In the genomic region with DNA sequence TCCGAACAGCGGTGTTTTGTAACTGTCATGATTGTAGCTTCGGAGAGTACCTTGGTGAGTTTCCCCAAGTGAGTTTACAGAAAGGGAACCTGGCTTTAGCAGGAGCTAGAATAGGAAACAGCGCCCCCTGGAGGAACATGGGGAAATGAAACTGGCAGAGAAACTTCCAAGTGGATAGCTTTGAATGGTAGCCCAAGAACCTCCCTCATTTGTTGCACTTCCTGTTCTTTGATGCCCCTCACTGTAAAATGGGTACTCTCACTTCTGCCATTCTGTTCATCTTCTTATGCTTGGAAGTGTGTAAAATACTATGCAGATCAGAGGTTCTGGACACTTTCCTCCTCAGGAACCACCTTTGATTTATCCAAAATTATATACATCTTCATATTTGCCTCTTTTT, we compare ENCODE assay signal across 8 cellular contexts. TPM values are rescaled to one million over a fixed set of nuclear protein-coding genes. Genes with fewer than 3 reads are reported as not detected.
A peak's percentile ranks its signal among the peaks of the same experiment; 100 is the strongest.
DNase-seq lines count a peak whose midpoint lies in the region; ATAC-seq lines count a peak whose summit lies in the region.

No MANE protein-coding gene starts in this region.

- peaks cover 5% of the 10 kb centered on the region for H3K27me3 Mint-ChIP-seq in activated CD4-positive, alpha-beta memory T cell treated with anti-CD3 and anti-CD28 coated beads for 36 hours

- no peak overlapping the region for H3K4me3 ChIP-seq in effector memory CD4-positive, alpha-beta T cell (ENCODE audit: insufficient read depth, low read depth, low read length, poor library complexity, severe bottlenecking)

- peak; percentile 80 for ATAC-seq in HG03432 (IDR thresholded peaks at IDR 0.05; ENCODE audit: unreplicated experiment)

- no peaks in the 10 kb centered on the region for H3K27me3 ChIP-seq in effector memory CD4-positive, alpha-beta T cell (replicated peaks; ENCODE audit: control insufficient read depth, insufficient read depth, low read length, poor library complexity, severe bottlenecking)

- CTCF ChIA-PET in activated CD4-positive, alpha-beta memory T cell treated with anti-CD3 and anti-CD28 coated beads for 36 hours (lab: Charles Lee), result interaction anchor here (0.6 to 4.7 kb wide), 31 partner anchors 8 to 821 kb away, joined by 3 to 137 read pairs (median 4); a partner anchor contains a TSS

- peak; percentile 27 for DNase-seq in NK-92 treated with Interleukin-12 subunit alpha and Interleukin-12 subunit beta, amount 100 ng/mL, for 24 hours (lab: John Stamatoyannopoulos, UW)
- DNase-seq in NK-92 (lab: John Stamatoyannopoulos, UW; ENCODE audit: unreplicated experiment) (no peak), NCI-H774 (lab: John Stamatoyannopoulos, UW) (peak; percentile 60), middle frontal gyrus (ENCODE audit: extremely low spot score, low spot score) (peak; percentile 67)
- peak; percentile 79 for DNase-seq in activated CD4-positive, alpha-beta memory T cell treated with anti-CD3 and anti-CD28 coated beads for 36 hours
- peak; percentile 22 to 56 (median 40) for DNase-seq in effector memory CD4-positive, alpha-beta T cell
- DNase-seq in stimulated activated CD8-positive, alpha-beta memory T cell treated with anti-CD3 and anti-CD28 coated beads, Interleukin-4, amount 100 ng/mL, for 24 hours (ENCODE audit: low read depth), result peak; percentile 59

- no peak overlapping the region for H3K27ac Mint-ChIP-seq in activated CD4-positive, alpha-beta memory T cell treated with anti-CD3 and anti-CD28 coated beads for 36 hours

- peaks cover 2% of the 10 kb centered on the region for H3K4me1 Mint-ChIP-seq in activated CD4-positive, alpha-beta memory T cell treated with anti-CD3 and anti-CD28 coated beads for 36 hours (ENCODE audit: low read depth)

- intact Hi-C loops in activated CD4-positive, alpha-beta memory T cell treated with anti-CD3 and anti-CD28 coated beads for 36 hours (cut with micrococcal nuclease), result loop anchor here (1.0 to 5.0 kb wide), 2 partner anchors 118 to 824 kb away; no protein-coding TSS in a partner anchor

- no peak overlapping the region for H3K27ac ChIP-seq in effector memory CD4-positive, alpha-beta T cell (ENCODE audit: insufficient read depth, low read length, poor library complexity, severe bottlenecking)

- H3K4me1 ChIP-seq in effector memory CD4-positive, alpha-beta T cell (ENCODE audit: control insufficient read depth, insufficient read depth, low read length, poor library complexity, severe bottlenecking), result no peaks in the 10 kb centered on the region

- POLR2A ChIA-PET in activated CD4-positive, alpha-beta memory T cell treated with anti-CD3 and anti-CD28 coated beads for 36 hours (lab: Charles Lee), result no interaction called here

- H3K9me3 ChIP-seq in effector memory CD4-positive, alpha-beta T cell (ENCODE audit: control insufficient read depth, low read length), result no peaks in the 10 kb centered on the region

- H3K4me3 Mint-ChIP-seq in activated CD4-positive, alpha-beta memory T cell treated with anti-CD3 and anti-CD28 coated beads for 36 hours, result no peak overlapping the region

- no peaks in the 10 kb centered on the region for H3K9me3 Mint-ChIP-seq in activated CD4-positive, alpha-beta memory T cell treated with anti-CD3 and anti-CD28 coated beads for 36 hours

- no peaks in the 10 kb centered on the region for H3K36me3 Mint-ChIP-seq in activated CD4-positive, alpha-beta memory T cell treated with anti-CD3 and anti-CD28 coated beads for 36 hours

- no peaks in the 10 kb centered on the region for H3K36me3 ChIP-seq in effector memory CD4-positive, alpha-beta T cell (ENCODE audit: control insufficient read depth, insufficient read depth, low read length)

RNA-seq across cellular contexts. Expression of a gene that starts 36.2 kb away (rescaled TPM):
- total RNA-seq in activated CD4-positive, alpha-beta memory T cell treated with anti-CD3 and anti-CD28 coated beads for 36 hours, result 1 to 10 TPM; 3.6 to 4.7 TPM

RNA-seq across cellular contexts. Expression of a gene that starts 58.9 kb away (rescaled TPM):
- under 1 TPM in 1 of 2 experiments, not detected in 1; 0.02 TPM for total RNA-seq in activated CD4-positive, alpha-beta memory T cell treated with anti-CD3 and anti-CD28 coated beads for 36 hours
